ENCODE assay signal across 8 cellular contexts in the genomic region with DNA sequence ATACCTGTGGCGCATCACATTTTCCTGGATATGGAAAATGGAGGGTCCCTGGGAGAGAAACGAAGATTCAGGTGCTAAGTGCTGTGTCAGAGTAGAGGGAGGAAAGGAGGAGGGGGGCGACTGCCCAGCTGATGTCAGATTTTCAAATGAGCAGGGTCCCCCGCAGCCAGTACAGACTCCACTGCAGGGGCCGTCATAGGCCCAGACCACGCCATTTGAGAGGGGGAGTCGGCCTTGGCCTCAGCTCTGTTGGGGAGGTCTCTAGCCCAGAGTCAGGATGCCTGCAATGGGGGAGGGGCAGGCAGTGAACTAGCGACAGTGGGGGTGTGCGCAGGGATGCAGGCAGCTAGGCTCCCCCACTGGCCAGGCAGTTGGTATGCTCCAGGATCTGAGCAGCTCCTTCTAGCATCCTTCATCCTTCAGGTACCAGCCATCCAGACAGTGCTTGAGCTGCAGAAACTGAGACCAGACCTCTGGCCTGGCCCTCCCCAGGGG. TPM values are rescaled to one million over a fixed set of nuclear protein-coding genes. Genes with fewer than 3 reads are reported as not detected.
DNase-seq lines count a peak whose midpoint lies in the region; ATAC-seq and TF ChIP-seq lines count a peak whose summit lies in the region.

A gene (minus strand): TSS at position 148 of the 495 bp plus-strand sequence. CDS start 229 bp downstream, outside the sequence.
A gene (plus strand): TSS at position 400 of the 495 bp plus-strand sequence. CDS start 620 bp downstream, outside the sequence.

- no peak for ATAC-seq in activated B cell treated with CpG ODN at 0.5 μM for 24 hours (ENCODE audit: low read depth)
- ATAC-seq in HG02759 (IDR thresholded peaks at IDR 0.05; ENCODE audit: unreplicated experiment) = no peak
- ATAC-seq in HG03565 (IDR thresholded peaks at IDR 0.05; ENCODE audit: unreplicated experiment) = no peak

- TF ChIP-seq CTCF in activated B cell treated with CpG ODN at 0.5 μM for 24 hours (IDR thresholded peaks at IDR 0.05) (no peak), glutamatergic neuron (IDR thresholded peaks at IDR 0.05; ENCODE audit: partially characterized antibody, unreplicated experiment) (no peak), progenitor cell of endocrine pancreas (IDR thresholded peaks at IDR 0.05; ENCODE audit: unreplicated experiment) (no peak)

- intact Hi-C loops in activated CD4-positive, alpha-beta T cell treated with anti-CD3 and anti-CD28 coated beads, Interleukin-2, amount 10 ng/mL, durations not matched to agents 24 days and 14 days (cut with micrococcal nuclease) = loop anchor here (5.0 kb wide), 2 partner anchors 65 to 95 kb away; a partner anchor contains a TSS
- intact Hi-C loops in activated B cell treated with CpG ODN at 0.5 μM for 24 hours (cut with micrococcal nuclease) = loop anchor here (2.0 kb wide), 1 partner anchor 29 kb away; a partner anchor contains a TSS

- CTCF ChIA-PET in activated B cell treated with CpG ODN at 0.5 μM for 24 hours (lab: Charles Lee) = interaction anchor here (1.0 to 1.6 kb wide), 2 partner anchors 42 to 174 kb away, joined by 3 to 5 read pairs; a partner anchor contains a TSS

- peaks cover 36% of the 10 kb centered on the region for H3K4me1 Mint-ChIP-seq in activated CD4-positive, alpha-beta T cell treated with anti-CD3 and anti-CD28 coated beads, Interleukin-2, amount 10 ng/mL, durations not matched to agents 24 days and 14 days
- H3K4me1 Mint-ChIP-seq in activated B cell treated with CpG ODN at 0.5 μM for 24 hours = peaks cover 52% of the 10 kb centered on the region
- H3K4me1 Mint-ChIP-seq in glutamatergic neuron (ENCODE audit: low read depth, unreplicated experiment) = peaks cover 8% of the 10 kb centered on the region
- H3K4me1 Mint-ChIP-seq in progenitor cell of endocrine pancreas (ENCODE audit: low read depth) = peaks cover 28% of the 10 kb centered on the region

- H3K27me3 Mint-ChIP-seq in activated CD4-positive, alpha-beta T cell treated with anti-CD3 and anti-CD28 coated beads, Interleukin-2, amount 10 ng/mL, durations not matched to agents 24 days and 14 days = no peaks in the 10 kb centered on the region
- H3K27me3 Mint-ChIP-seq in activated B cell treated with CpG ODN at 0.5 μM for 24 hours = no peaks in the 10 kb centered on the region
- H3K27me3 Mint-ChIP-seq in glutamatergic neuron (ENCODE audit: unreplicated experiment) = peaks cover 17% of the 10 kb centered on the region
- H3K27me3 Mint-ChIP-seq in progenitor cell of endocrine pancreas = no peaks in the 10 kb centered on the region

- H3K9me3 Mint-ChIP-seq in activated CD4-positive, alpha-beta T cell treated with anti-CD3 and anti-CD28 coated beads, Interleukin-2, amount 10 ng/mL, durations not matched to agents 24 days and 14 days = no peaks in the 10 kb centered on the region
- H3K9me3 Mint-ChIP-seq in activated B cell treated with CpG ODN at 0.5 μM for 24 hours (no peaks in the 10 kb centered on the region), glutamatergic neuron (ENCODE audit: unreplicated experiment) (peaks cover 25% of the 10 kb centered on the region), progenitor cell of endocrine pancreas (ENCODE audit: low read depth) (no peaks in the 10 kb centered on the region)

- peak within 1 kb of the TSS; percentile 95 for H3K27ac Mint-ChIP-seq in activated CD4-positive, alpha-beta T cell treated with anti-CD3 and anti-CD28 coated beads, Interleukin-2, amount 10 ng/mL, durations not matched to agents 24 days and 14 days
- peak within 1 kb of the TSS; percentile 99 for H3K27ac Mint-ChIP-seq in activated B cell treated with CpG ODN at 0.5 μM for 24 hours
- H3K27ac Mint-ChIP-seq in glutamatergic neuron (ENCODE audit: unreplicated experiment) = peak within 1 kb of the TSS; percentile 99
- H3K27ac Mint-ChIP-seq in progenitor cell of endocrine pancreas = peak within 1 kb of the TSS; percentile 99

- POLR2A ChIA-PET in activated B cell treated with CpG ODN at 0.5 μM for 24 hours (lab: Charles Lee) = interaction anchor here (0.6 to 8.0 kb wide), 21 partner anchors 20 to 174 kb away, joined by 3 to 188 read pairs (median 22); a partner anchor contains a TSS

- H3K36me3 Mint-ChIP-seq in activated CD4-positive, alpha-beta T cell treated with anti-CD3 and anti-CD28 coated beads, Interleukin-2, amount 10 ng/mL, durations not matched to agents 24 days and 14 days (ENCODE audit: low read depth) = peaks cover 37% of the 10 kb centered on the region
- H3K36me3 Mint-ChIP-seq in activated B cell treated with CpG ODN at 0.5 μM for 24 hours (ENCODE audit: low read depth) = peaks cover 27% of the 10 kb centered on the region
- no peaks in the 10 kb centered on the region for H3K36me3 Mint-ChIP-seq in glutamatergic neuron (ENCODE audit: unreplicated experiment)
- H3K36me3 Mint-ChIP-seq in progenitor cell of endocrine pancreas (ENCODE audit: insufficient read depth) = peaks cover 12% of the 10 kb centered on the region

- peak within 1 kb of the TSS; percentile 96 for H3K4me3 Mint-ChIP-seq in activated CD4-positive, alpha-beta T cell treated with anti-CD3 and anti-CD28 coated beads, Interleukin-2, amount 10 ng/mL, durations not matched to agents 24 days and 14 days
- H3K4me3 Mint-ChIP-seq in activated B cell treated with CpG ODN at 0.5 μM for 24 hours (peak within 1 kb of the TSS; percentile 96), glutamatergic neuron (ENCODE audit: unreplicated experiment) (peak within 1 kb of the TSS; percentile 98), progenitor cell of endocrine pancreas (ENCODE audit: low read depth) (peak within 1 kb of the TSS; percentile 95)

- DNase-seq in activated CD4-positive, alpha-beta T cell treated with anti-CD3 and anti-CD28 coated beads, Interleukin-2, amount 10 ng/mL, durations not matched to agents 24 days and 14 days = no peak
- DNase-seq in activated CD4-positive, alpha-beta T cell treated with anti-CD3 and anti-CD28 coated beads, Interleukin-2, amount 50 U/mL, for 1 hour = no peak
- no peak for DNase-seq in activated B cell treated with CpG ODN at 0.5 μM for 24 hours
- DNase-seq in glutamatergic neuron = peak; percentile 99
- no peak for DNase-seq in progenitor cell of endocrine pancreas (ENCODE audit: low spot score, unreplicated experiment)
- no peak for DNase-seq in Kasumi-1 (lab: John Stamatoyannopoulos, UW)

RNA-seq across cellular contexts. Expression of the first gene that starts in this region (rescaled TPM):
- total RNA-seq in activated CD4-positive, alpha-beta T cell treated with anti-CD3 and anti-CD28 coated beads, Interleukin-2, amount 10 ng/mL, durations not matched to agents 24 days and 14 days = 29.6 and 32.4 TPM in 2 replicates
- total RNA-seq in activated B cell treated with CpG ODN at 0.5 μM for 24 hours = 18.6 and 27.8 TPM in 2 replicates
- total RNA-seq in glutamatergic neuron (ENCODE audit: unreplicated experiment) = 550 TPM
- total RNA-seq in progenitor cell of endocrine pancreas = 84.9 and 85.8 TPM in 2 replicates

RNA-seq across cellular contexts. Expression of the second gene that starts in this region (rescaled TPM):
- 0.24 TPM in 1 of 2 replicates, not detected in the other for total RNA-seq in activated CD4-positive, alpha-beta T cell treated with anti-CD3 and anti-CD28 coated beads, Interleukin-2, amount 10 ng/mL, durations not matched to agents 24 days and 14 days
- total RNA-seq in activated B cell treated with CpG ODN at 0.5 μM for 24 hours (1.8 and 2.7 TPM in 2 replicates), glutamatergic neuron (ENCODE audit: unreplicated experiment) (266 TPM), progenitor cell of endocrine pancreas (1.8 and 2.0 TPM in 2 replicates)

Comparison
In these comparisons a context has a peak if more than half of its experiments do, and no peak if none do; other contexts are left out.
1. RNA of the second gene that starts in this region (total RNA-seq): 266 TPM in glutamatergic neuron (single experiment); 1.8 to 2.7 TPM in activated B cell treated with CpG ODN at 0.5 μM for 24 hours, 1.8 to 2.0 TPM in progenitor cell of endocrine pancreas and 0.24 TPM in activated CD4-positive, alpha-beta T cell treated with anti-CD3 and anti-CD28 coated beads, Interleukin-2, amount 10 ng/mL, durations not matched to agents 24 days and 14 days; every median in the first group is over 10 times any median in the second.
2. Peak in every context shown above with its lines, with median percentiles within 50 percentile points of each other: H3K27ac Mint-ChIP-seq and H3K4me3 Mint-ChIP-seq.